Comparison of ENCODE assay signal across 24 cellular contexts in the genomic region with DNA sequence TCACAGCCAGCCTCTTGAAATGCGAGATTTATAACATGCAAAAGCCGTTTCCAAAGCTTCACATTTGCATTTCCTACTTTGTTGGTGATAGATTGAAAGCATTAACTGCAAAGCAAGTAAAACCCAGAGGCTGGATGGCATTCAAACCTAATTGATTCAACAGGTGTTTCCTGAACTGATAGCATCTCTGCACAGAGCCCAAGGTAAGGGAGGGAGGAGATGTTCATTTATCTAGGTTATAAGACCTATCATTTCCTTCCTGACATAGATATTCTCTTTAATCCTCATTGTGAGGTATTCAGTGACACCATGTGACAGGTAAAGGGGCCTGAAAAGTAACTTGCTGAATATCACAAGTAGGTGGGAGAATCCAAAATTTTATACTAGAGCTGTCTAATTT.
A peak's percentile ranks its signal among the peaks of the same experiment; 100 is the strongest.
DNase-seq lines count a peak whose midpoint lies in the region; ATAC-seq and TF ChIP-seq lines count a peak whose summit lies in the region.
"Had no signal": no experiment of that assay in that cellular context is flagged by ENCODE, and none has a peak within 500 bp of the region (broad histone marks: within the 10 kb centered on the region; RNA-seq: fewer than 3 reads in every experiment).

No MANE protein-coding gene starts in this region.

- H3K4me3 Mint-ChIP-seq in GM23338 (no peak overlapping the region), T-helper 17 cell (no peak overlapping the region)
- H3K4me3 Mint-ChIP-seq: HFFc6 had no signal

- no peaks in the 10 kb centered on the region for H3K9me3 ChIP-seq in T-helper 17 cell (ENCODE audit: control insufficient read depth, low read length, poor library complexity, severe bottlenecking)
- no peaks in the 10 kb centered on the region for H3K9me3 ChIP-seq in HAP-1
- H3K9me3 ChIP-seq: SJCRH30 had no signal

- H3K27ac Mint-ChIP-seq in GM23338 (no peak overlapping the region), T-helper 17 cell (no peak overlapping the region)
- H3K27ac Mint-ChIP-seq: CD4-positive, CD25-positive, alpha-beta regulatory T cell; HFFc6 had no signal

- H3K36me3 Mint-ChIP-seq in GM23338 (ENCODE audit: low read depth) (peaks cover 11% of the 10 kb centered on the region), T-helper 17 cell (ENCODE audit: low read depth) (no peaks in the 10 kb centered on the region)

- H3K27me3 ChIP-seq in GM23338 (ENCODE audit: insufficient read depth), result no peaks in the 10 kb centered on the region
- H3K27me3 ChIP-seq in HAP-1 (ENCODE audit: low read depth), result no peaks in the 10 kb centered on the region
- H3K27me3 ChIP-seq: SJCRH30 had no signal

- H3K9me2 ChIP-seq in GM23338 (ENCODE audit: insufficient read depth), result peaks cover 13% of the 10 kb centered on the region; the same call in 1 of the 2 replicates

- ATAC-seq in GM23338, result no peak
- ATAC-seq in T-helper 17 cell, result peak; percentile 91
- ATAC-seq: PC-3, Right ventricle myocardium inferior, SK-N-SH treated with all-trans-retinoic acid at 6 μM for 48 hours had no signal

- no peaks in the 10 kb centered on the region for H3F3A ChIP-seq in GM23338 (replicated peaks; ENCODE audit: low read depth)

- H3K79me2 ChIP-seq in GM23338 (replicated peaks; ENCODE audit: insufficient read depth), result no peaks in the 10 kb centered on the region

- no peak overlapping the region for H2AFZ ChIP-seq in GM23338

- H3K36me3 ChIP-seq in GM23338 (ENCODE audit: insufficient read depth) (no peaks in the 10 kb centered on the region), HAP-1 (replicated peaks) (no peaks in the 10 kb centered on the region)
- H3K36me3 ChIP-seq: SJCRH30 had no signal

- peak overlapping the region; percentile 44; the same call in 1 of the 2 replicates for H3K4me2 ChIP-seq in GM23338
- H3K4me2 ChIP-seq: KMS-11 had no signal

- peaks cover 17% of the 10 kb centered on the region for H3K4me1 ChIP-seq in GM23338 (ENCODE audit: insufficient read depth)
- no peaks in the 10 kb centered on the region for H3K4me1 ChIP-seq in HAP-1
- H3K4me1 ChIP-seq: SJCRH30 had no signal

- no peak overlapping the region for H3K27ac ChIP-seq in GM23338 (ENCODE audit: low read depth)
- H3K27ac ChIP-seq: KMS-11, SJCRH30 had no signal

- no peak for TF ChIP-seq CTCF in GM23338 (conservative IDR thresholded peaks at IDR 0.05; ENCODE audit: low read depth in 2 of 2)

- H3K4me3 ChIP-seq in GM23338, result no peak overlapping the region
- H3K4me3 ChIP-seq in HAP-1, result no peak overlapping the region
- H3K4me3 ChIP-seq: SJCRH30 had no signal

- H4K20me1 ChIP-seq in GM23338 (replicated peaks; ENCODE audit: insufficient read depth), result no peaks in the 10 kb centered on the region

- H3K4me1 Mint-ChIP-seq in GM23338 (peaks cover 15% of the 10 kb centered on the region), T-helper 17 cell (no peaks in the 10 kb centered on the region)

- in situ Hi-C loops in HAP-1 (cut with MboI; ENCODE audit: low sequenced_read_pairs), result no loop called here

- peaks cover 6% of the 10 kb centered on the region; the same call in 2 of the 3 replicates for H3K9me3 Mint-ChIP-seq in GM23338

- no peak for DNase-seq in GM23338 (ENCODE audit: low spot score)
- DNase-seq in NCI-H146 (lab: John Stamatoyannopoulos, UW), result peak; percentile 6
- DNase-seq in T-helper 17 cell, result no peak
- DNase-seq in renal cortical epithelial cell (ENCODE audit: low read depth), result peak; percentile 3
- no peak for DNase-seq in HAP-1 (ENCODE audit: low spot score in 2 of 2)
- no peak for DNase-seq in posterior cingulate gyrus
- DNase-seq in NCI-H2171 (lab: John Stamatoyannopoulos, UW), result no peak
- DNase-seq: CD4-positive, CD25-positive, alpha-beta regulatory T cell; DMS53; H7; HFFc6; IMR-90; NCI-H1092 treated with DMSO at 0.1 percent for 48 hours; NCI-H1436 treated with DMSO at 0.1 percent for 48 hours; NCI-H2029 treated with DMSO at 0.1 percent for 48 hours; NCI-H226; NCI-H510A; NCI-H748 treated with DMSO at 0.1 percent for 48 hours; NK-92 treated with Interleukin-12 subunit alpha and Interleukin-12 subunit beta, amount 100 ng/mL, for 24 hours; PC-3; SJCRH30 had no signal

- H3K27me3 Mint-ChIP-seq in GM23338 (ENCODE audit: insufficient read depth, low read depth, poor library complexity) (peaks cover 4% of the 10 kb centered on the region), T-helper 17 cell (no peaks in the 10 kb centered on the region)
- H3K27me3 Mint-ChIP-seq: CD4-positive, CD25-positive, alpha-beta regulatory T cell had no signal

- intact Hi-C loops in posterior cingulate gyrus (cut with DNase I), result no loop called here

TF ChIP-seq in GM23338, 12 proteins besides CTCF, POLR2A, EP300 and RAD21:
- TF ChIP-seq JUNB (IDR thresholded peaks at IDR 0.05; ENCODE audit: unreplicated experiment), result no peak
- TF ChIP-seq, protein P1, sequence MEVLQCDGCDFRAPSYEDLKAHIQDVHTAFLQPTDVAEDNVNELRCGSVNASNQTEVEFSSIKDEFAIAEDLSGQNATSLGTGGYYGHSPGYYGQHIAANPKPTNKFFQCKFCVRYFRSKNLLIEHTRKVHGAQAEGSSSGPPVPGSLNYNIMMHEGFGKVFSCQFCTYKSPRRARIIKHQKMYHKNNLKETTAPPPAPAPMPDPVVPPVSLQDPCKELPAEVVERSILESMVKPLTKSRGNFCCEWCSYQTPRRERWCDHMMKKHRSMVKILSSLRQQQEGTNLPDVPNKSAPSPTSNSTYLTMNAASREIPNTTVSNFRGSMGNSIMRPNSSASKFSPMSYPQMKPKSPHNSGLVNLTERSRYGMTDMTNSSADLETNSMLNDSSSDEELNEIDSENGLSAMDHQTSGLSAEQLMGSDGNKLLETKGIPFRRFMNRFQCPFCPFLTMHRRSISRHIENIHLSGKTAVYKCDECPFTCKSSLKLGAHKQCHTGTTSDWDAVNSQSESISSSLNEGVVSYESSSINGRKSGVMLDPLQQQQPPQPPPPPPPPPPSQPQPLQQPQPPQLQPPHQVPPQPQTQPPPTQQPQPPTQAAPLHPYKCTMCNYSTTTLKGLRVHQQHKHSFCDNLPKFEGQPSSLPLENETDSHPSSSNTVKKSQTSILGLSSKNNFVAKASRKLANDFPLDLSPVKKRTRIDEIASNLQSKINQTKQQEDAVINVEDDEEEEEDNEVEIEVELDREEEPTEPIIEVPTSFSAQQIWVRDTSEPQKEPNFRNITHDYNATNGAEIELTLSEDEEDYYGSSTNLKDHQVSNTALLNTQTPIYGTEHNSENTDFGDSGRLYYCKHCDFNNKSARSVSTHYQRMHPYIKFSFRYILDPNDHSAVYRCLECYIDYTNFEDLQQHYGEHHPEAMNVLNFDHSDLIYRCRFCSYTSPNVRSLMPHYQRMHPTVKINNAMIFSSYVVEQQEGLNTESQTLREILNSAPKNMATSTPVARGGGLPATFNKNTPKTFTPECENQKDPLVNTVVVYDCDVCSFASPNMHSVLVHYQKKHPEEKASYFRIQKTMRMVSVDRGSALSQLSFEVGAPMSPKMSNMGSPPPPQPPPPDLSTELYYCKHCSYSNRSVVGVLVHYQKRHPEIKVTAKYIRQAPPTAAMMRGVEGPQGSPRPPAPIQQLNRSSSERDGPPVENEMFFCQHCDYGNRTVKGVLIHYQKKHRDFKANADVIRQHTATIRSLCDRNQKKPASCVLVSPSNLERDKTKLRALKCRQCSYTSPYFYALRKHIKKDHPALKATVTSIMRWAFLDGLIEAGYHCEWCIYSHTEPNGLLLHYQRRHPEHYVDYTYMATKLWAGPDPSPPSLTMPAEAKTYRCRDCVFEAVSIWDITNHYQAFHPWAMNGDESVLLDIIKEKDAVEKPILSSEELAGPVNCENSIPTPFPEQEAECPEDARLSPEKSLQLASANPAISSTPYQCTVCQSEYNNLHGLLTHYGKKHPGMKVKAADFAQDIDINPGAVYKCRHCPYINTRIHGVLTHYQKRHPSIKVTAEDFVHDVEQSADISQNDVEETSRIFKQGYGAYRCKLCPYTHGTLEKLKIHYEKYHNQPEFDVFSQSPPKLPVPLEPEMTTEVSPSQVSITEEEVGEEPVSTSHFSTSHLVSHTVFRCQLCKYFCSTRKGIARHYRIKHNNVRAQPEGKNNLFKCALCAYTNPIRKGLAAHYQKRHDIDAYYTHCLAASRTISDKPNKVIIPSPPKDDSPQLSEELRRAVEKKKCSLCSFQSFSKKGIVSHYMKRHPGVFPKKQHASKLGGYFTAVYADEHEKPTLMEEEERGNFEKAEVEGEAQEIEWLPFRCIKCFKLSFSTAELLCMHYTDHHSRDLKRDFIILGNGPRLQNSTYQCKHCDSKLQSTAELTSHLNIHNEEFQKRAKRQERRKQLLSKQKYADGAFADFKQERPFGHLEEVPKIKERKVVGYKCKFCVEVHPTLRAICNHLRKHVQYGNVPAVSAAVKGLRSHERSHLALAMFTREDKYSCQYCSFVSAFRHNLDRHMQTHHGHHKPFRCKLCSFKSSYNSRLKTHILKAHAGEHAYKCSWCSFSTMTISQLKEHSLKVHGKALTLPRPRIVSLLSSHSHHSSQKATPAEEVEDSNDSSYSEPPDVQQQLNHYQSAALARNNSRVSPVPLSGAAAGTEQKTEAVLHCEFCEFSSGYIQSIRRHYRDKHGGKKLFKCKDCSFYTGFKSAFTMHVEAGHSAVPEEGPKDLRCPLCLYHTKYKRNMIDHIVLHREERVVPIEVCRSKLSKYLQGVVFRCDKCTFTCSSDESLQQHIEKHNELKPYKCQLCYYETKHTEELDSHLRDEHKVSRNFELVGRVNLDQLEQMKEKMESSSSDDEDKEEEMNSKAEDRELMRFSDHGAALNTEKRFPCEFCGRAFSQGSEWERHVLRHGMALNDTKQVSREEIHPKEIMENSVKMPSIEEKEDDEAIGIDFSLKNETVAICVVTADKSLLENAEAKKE (CRISPR knock-in tag; IDR thresholded peaks at IDR 0.05), result no peak

Comparison
In these comparisons a context has a peak if more than half of its experiments do, and no peak if none do; other contexts are left out.
1. DNase-seq: peak in NCI-H146 (single experiment) and renal cortical epithelial cell (single experiment); none in GM23338 (single experiment), T-helper 17 cell (0 of 3), HAP-1 (0 of 2), posterior cingulate gyrus (0 of 10) and NCI-H2171 (single experiment).